22 cellular contexts compared by ENCODE assay signal in genomic region chr5:6371079-6371810, GRCh38. TPM values are rescaled to one million over a fixed set of nuclear protein-coding genes. Genes with fewer than 3 reads are reported as not detected.
A peak's percentile ranks its signal among the peaks of the same experiment; 100 is the strongest.
DNase-seq lines count a peak whose midpoint lies in the region; ATAC-seq, FAIRE-seq and TF ChIP-seq lines count a peak whose summit lies in the region.
"Had no signal": no experiment of that assay in that cellular context is flagged by ENCODE, and none has a peak within 500 bp of the region (broad histone marks: within the 10 kb centered on the region; RNA-seq: fewer than 3 reads in every experiment).

No MANE protein-coding gene starts in this region.

- intact Hi-C loops in K562 (cut with micrococcal nuclease): loop anchor here (10.0 kb wide), 1 partner anchor 344 kb away; the partner anchor contains the start of gene TENT4A
- intact Hi-C loops in mucosa of descending colon (cut with DNase I, micrococcal nuclease): no loop called here

- 90% methylated on average over 19 of the region's 19 CpGs for WGBS in K562 (ENCODE audit: insufficient coverage, low coverage, missing lambda C conversion rate)

- no peak for TF ChIP-seq EP300 in K562 (IDR thresholded peaks at IDR 0.05; ENCODE audit: low read length)

- ATAC-seq in stimulated activated naive CD8-positive, alpha-beta T cell treated with anti-CD3 and anti-CD28 coated beads, Interleukin-15, Interleukin-2, amounts not matched to agents 100 U/mL and 50 U/mL, for 24 hours: no peak
- ATAC-seq in K562 (peak; percentile 26; the same call in 1 of the 3 replicates), mucosa of descending colon (no peak)

- H3K4me3 Mint-ChIP-seq in stimulated activated naive CD8-positive, alpha-beta T cell treated with anti-CD3 and anti-CD28 coated beads, Interleukin-15, Interleukin-2, amounts not matched to agents 100 ng/mL and 50 ng/mL, for 24 hours: no peak overlapping the region
- H3K4me3 Mint-ChIP-seq in neural progenitor cell: no peak overlapping the region
- H3K4me3 Mint-ChIP-seq: CD4-positive, alpha-beta T cell had no signal

- H3K36me3 ChIP-seq in K562 (ENCODE audit: control insufficient read depth, insufficient read depth, low read length) (peaks cover 72% of the 10 kb centered on the region), neural progenitor cell (peaks cover 13% of the 10 kb centered on the region), Peyer's patch (peaks cover 0 to 75% (median 0%) of the 10 kb centered on the region in 3 donors), mucosa of descending colon (ENCODE audit: low read depth) (peaks cover 9% of the 10 kb centered on the region)

- in situ Hi-C loops in K562 (cut with MboI): no loop called here

- TF ChIP-seq RAD21 in K562 (CRISPR knock-in tag; conservative IDR thresholded peaks at IDR 0.05 in 1 of 2, IDR thresholded peaks at IDR 0.05 in 1 of 2): no peak

- no peaks in the 10 kb centered on the region for H3K9me1 ChIP-seq in K562 (ENCODE audit: control insufficient read depth, insufficient read depth, low read length)

- no peaks in the 10 kb centered on the region for H3K9me3 Mint-ChIP-seq in stimulated activated naive CD8-positive, alpha-beta T cell treated with anti-CD3 and anti-CD28 coated beads, Interleukin-15, Interleukin-2, amounts not matched to agents 100 ng/mL and 50 ng/mL, for 24 hours
- H3K9me3 Mint-ChIP-seq in neural progenitor cell: no peaks in the 10 kb centered on the region
- H3K9me3 Mint-ChIP-seq: CD4-positive, alpha-beta T cell had no signal

- H3K79me2 ChIP-seq in K562 (ENCODE audit: control insufficient read depth, insufficient read depth, low read length): peaks cover 13% of the 10 kb centered on the region
- peaks cover 5% of the 10 kb centered on the region for H3K79me2 ChIP-seq in neural progenitor cell (ENCODE audit: low read depth)

- TF ChIP-seq POLR2A in K562 (conservative IDR thresholded peaks at IDR 0.05) (no peak), Peyer's patch (IDR thresholded peaks at IDR 0.05) (no peak)

- peak overlapping the region; percentile 3 for H3K27ac Mint-ChIP-seq in stimulated activated naive CD8-positive, alpha-beta T cell treated with anti-CD3 and anti-CD28 coated beads, Interleukin-15, Interleukin-2, amounts not matched to agents 100 ng/mL and 50 ng/mL, for 24 hours
- H3K27ac Mint-ChIP-seq in neural progenitor cell: no peak overlapping the region
- H3K27ac Mint-ChIP-seq: CD4-positive, alpha-beta T cell had no signal

- H3K27me3 ChIP-seq in K562 (ENCODE audit: control insufficient read depth in 2 of 2, insufficient read depth in 2 of 2, low read length in 2 of 2): no peaks in the 10 kb centered on the region
- no peaks in the 10 kb centered on the region for H3K27me3 ChIP-seq in neural progenitor cell
- H3K27me3 ChIP-seq in Peyer's patch: no peaks in the 10 kb centered on the region

- CTCF ChIA-PET in K562 (lab: Yijun Ruan, JAX; ENCODE audit: low intra/inter-chr PET ratio): no interaction called here

- H3K4me1 Mint-ChIP-seq in stimulated activated naive CD8-positive, alpha-beta T cell treated with anti-CD3 and anti-CD28 coated beads, Interleukin-15, Interleukin-2, amounts not matched to agents 100 ng/mL and 50 ng/mL, for 24 hours (ENCODE audit: low read depth): peaks cover 25% of the 10 kb centered on the region
- H3K4me1 Mint-ChIP-seq in neural progenitor cell: no peaks in the 10 kb centered on the region

- TF ChIP-seq CTCF in K562 (IDR thresholded peaks at IDR 0.05 in 2 of 3, conservative IDR thresholded peaks at IDR 0.05 in 1 of 3; ENCODE audit: insufficient read depth in 2 of 3, low read depth in 1 of 3, low read length in 3 of 3) (0 out of 6 replicates have a peak, but pooled peaks of 1 of the 3 experiments have one; percentile 20), neural progenitor cell (IDR thresholded peaks at IDR 0.05) (peak; percentile 5), Peyer's patch (IDR thresholded peaks at IDR 0.05) (no peak), mucosa of descending colon (IDR thresholded peaks at IDR 0.05) (no peak)

- no peak overlapping the region for H2AFZ ChIP-seq in K562 (ENCODE audit: low read depth, low read length)
- no peak overlapping the region for H2AFZ ChIP-seq in neural progenitor cell (replicated peaks)

- no peaks in the 10 kb centered on the region for H3F3A ChIP-seq in neural progenitor cell (ENCODE audit: low read depth)

- BruUV-seq in K562 (replicated peaks; lab: Mats Ljungman, UMichigan): no TSS peak

- no peak overlapping the region for H3K4me2 ChIP-seq in K562 (ENCODE audit: insufficient read depth, low read length)
- no peak overlapping the region for H3K4me2 ChIP-seq in neural progenitor cell

- no peak for DNase-seq in stimulated activated naive CD8-positive, alpha-beta T cell treated with anti-CD3 and anti-CD28 coated beads, Interleukin-15, Interleukin-2, amounts not matched to agents 100 U/mL and 50 U/mL, for 24 hours
- DNase-seq in K562 (ENCODE audit: extremely low read depth in 1 of 4, low spot score in 3 of 4) (peak in 2 of 4 experiments; percentile 35 to 36), neural progenitor cell (ENCODE audit: low spot score) (peak; percentile 5), dermis blood vessel endothelial cell (no peak), Peyer's patch (no peak), mucosa of descending colon (no peak)
- DNase-seq: Caco-2; CD4-positive, alpha-beta T cell; DMS153; GF-D8; NCI-H1105 treated with DMSO at 0.1 percent for 48 hours; NCI-H1694; NCI-H2081 treated with DMSO at 0.1 percent for 48 hours; NCI-H510A; NCI-H748 treated with DMSO at 0.1 percent for 48 hours; NK-92 treated with Interleukin-12 subunit alpha and Interleukin-12 subunit beta, amount 100 ng/mL, for 24 hours; OCI-M1; RPMI8226; SIG-M5 had no signal

- H3K27ac ChIP-seq in K562 (ENCODE audit: extremely low read depth, low read depth, low read length) (no peak overlapping the region), neural progenitor cell (no peak overlapping the region), Peyer's patch (no peak overlapping the region)

- FAIRE-seq in K562 (lab: Jason Lieb, UNC): no peak
- FAIRE-seq: A204.1, GM19239 had no signal

- H3K27me3 Mint-ChIP-seq in stimulated activated naive CD8-positive, alpha-beta T cell treated with anti-CD3 and anti-CD28 coated beads, Interleukin-15, Interleukin-2, amounts not matched to agents 100 ng/mL and 50 ng/mL, for 24 hours: no peaks in the 10 kb centered on the region
- H3K27me3 Mint-ChIP-seq in neural progenitor cell (ENCODE audit: insufficient read depth, low read depth): no peaks in the 10 kb centered on the region
- H3K27me3 Mint-ChIP-seq: CD4-positive, alpha-beta T cell had no signal

- no peak overlapping the region for H3K4me3 ChIP-seq in K562
- H3K4me3 ChIP-seq in neural progenitor cell: no peak overlapping the region
- H3K4me3 ChIP-seq in Peyer's patch: no peak overlapping the region
- no peak overlapping the region for H3K4me3 ChIP-seq in mucosa of descending colon

- H3K36me3 Mint-ChIP-seq in stimulated activated naive CD8-positive, alpha-beta T cell treated with anti-CD3 and anti-CD28 coated beads, Interleukin-15, Interleukin-2, amounts not matched to agents 100 ng/mL and 50 ng/mL, for 24 hours (ENCODE audit: low read depth): peaks cover 72% of the 10 kb centered on the region
- H3K36me3 Mint-ChIP-seq in neural progenitor cell: peaks cover 29% of the 10 kb centered on the region

- H3K4me1 ChIP-seq in K562 (replicated peaks in 1 of 2; ENCODE audit: control insufficient read depth in 2 of 2, insufficient read depth in 2 of 2, low read length in 2 of 2): no peaks in the 10 kb centered on the region
- H3K4me1 ChIP-seq in neural progenitor cell: no peaks in the 10 kb centered on the region
- H3K4me1 ChIP-seq in Peyer's patch: peaks cover 0 to 2% (median 0%) of the 10 kb centered on the region in 4 donors
- H3K4me1 ChIP-seq in mucosa of descending colon (ENCODE audit: low read depth): no peaks in the 10 kb centered on the region
- H3K4me1 ChIP-seq: Caco-2 had no signal

- H3K9ac ChIP-seq in K562 (ENCODE audit: insufficient read depth in 1 of 2, low read depth in 2 of 2, low read length in 2 of 2) (no peak overlapping the region), neural progenitor cell (no peak overlapping the region)

- no peaks in the 10 kb centered on the region for H3K9me3 ChIP-seq in K562 (replicated peaks; ENCODE audit: control insufficient read depth, insufficient read depth, low read depth, low read length)
- no peaks in the 10 kb centered on the region for H3K9me3 ChIP-seq in neural progenitor cell (ENCODE audit: low read depth)
- no peaks in the 10 kb centered on the region for H3K9me3 ChIP-seq in Peyer's patch
- H3K9me3 ChIP-seq in mucosa of descending colon: no peaks in the 10 kb centered on the region
- H3K9me3 ChIP-seq: Caco-2 had no signal

- H4K20me1 ChIP-seq in K562 (replicated peaks; ENCODE audit: control insufficient read depth, insufficient read depth, low read length) (peaks cover 17% of the 10 kb centered on the region), neural progenitor cell (ENCODE audit: low read depth) (peaks cover 4% of the 10 kb centered on the region)

- POLR2A ChIA-PET in K562 (lab: Yijun Ruan, JAX): interaction anchor here (3.7 kb wide), 1 partner anchor 16 kb away, joined by 18 read pairs; no protein-coding TSS in a partner anchor

TF ChIP-seq in K562, 482 proteins besides CTCF, POLR2A, EP300 and RAD21 (continues in another document):
- TF ChIP-seq ZNF23 (CRISPR knock-in tag; IDR thresholded peaks at IDR 0.05) (no peak), HNRNPK (IDR thresholded peaks at IDR 0.05; ENCODE audit: low read depth, low read length, poor library complexity, severe bottlenecking) (no peak)

RNA-seq across cellular contexts. Expression of gene MED10, which starts 7.1 kb away (rescaled TPM):
- total RNA-seq in K562 (2011; cell fraction: chromatin; rRNA removed; ENCODE audit: low replicate concordance): 44.1 and 73.3 TPM in 2 replicates
- 38.2 and 47.2 TPM in 2 replicates for total RNA-seq in K562 (2011; cell fraction: nucleolus; rRNA removed)
- 43.8 and 50.4 TPM in 2 replicates for total RNA-seq in K562 (2011; cell fraction: nucleoplasm; rRNA removed)
- 36.1 and 51.0 TPM in 2 replicates for total RNA-seq in K562 (2014; rRNA removed)
- total RNA-seq in K562 (2014; rRNA removed; fragmentation: Illumina TruSeq; extraction: Trizol): 23.8 and 25.7 TPM in 2 replicates
- 28.4 and 33.6 TPM in 2 replicates for total RNA-seq in K562 (2015; rRNA removed; fragmentation: Illumina TruSeq; extraction: Trizol)
- 52.0 and 62.3 TPM in 2 replicates for total RNA-seq in K562 (2021)
- polyA plus RNA-seq in K562 (2011; rRNA removed): 49.9 and 58.8 TPM in 2 replicates
- polyA plus RNA-seq in K562 (2011; cell fraction: cytosol; rRNA removed): 51.3 and 58.8 TPM in 2 replicates
- 70.4 and 86.1 TPM in 2 replicates for polyA plus RNA-seq in K562 (2011; cell fraction: nucleus; rRNA removed)
- 68.1 and 71.4 TPM in 2 replicates for polyA plus RNA-seq in K562 (2012)
- polyA plus RNA-seq in K562 (2014; fragmentation: Illumina TruSeq; extraction: Trizol): 60.6 and 72.2 TPM in 2 replicates
- 10 to 100 TPM; 45.0 to 72.5 TPM for polyA plus RNA-seq in K562 (2014; fragmentation: Nextera tagmentation; extraction: Ambion mirVana)
- polyA plus RNA-seq in K562 (2014; rRNA removed): 78.5 and 83.4 TPM in 2 replicates
- 18.9 and 20.4 TPM in 2 replicates for polyA minus RNA-seq in K562 (2011; rRNA and poly(A)+ RNA removed)
- polyA minus RNA-seq in K562 (2011; cell fraction: cytosol; rRNA and poly(A)+ RNA removed): 11.6 and 15.7 TPM in 2 replicates
- polyA minus RNA-seq in K562 (2011; cell fraction: nucleus; rRNA and poly(A)+ RNA removed): 41.7 and 72.9 TPM in 2 replicates
- total RNA-seq in neural progenitor cell (ENCODE audit: low replicate concordance): 16.6 and 23.5 TPM in 2 replicates
- 10.0 and 11.6 TPM in 2 replicates for total RNA-seq in dermis blood vessel endothelial cell
- total RNA-seq in Peyer's patch: 10 to 100 TPM; 20.8 to 42.9 (median 26.5) TPM
- total RNA-seq in mucosa of descending colon: 10 to 100 TPM; 24.7 to 44.9 (median 27.2) TPM
